Comparison of ENCODE assay signal across 35 cellular contexts in genomic region chr1:9048551-9048950, GRCh38. TPM values are rescaled to one million over a fixed set of nuclear protein-coding genes. Genes with fewer than 3 reads are reported as not detected.
"Had no signal": no experiment of that assay in that cellular context is flagged by ENCODE, and none has a peak within 500 bp of the region (broad histone marks: within the 10 kb centered on the region; RNA-seq: fewer than 3 reads in every experiment).

No MANE protein-coding gene starts in this region.

- FAIRE-seq: bronchial epithelial cell, TTC549 had no signal

- H3K36me3 ChIP-seq: ascending aorta, cardiac muscle cell had no signal

- H3K4me3 Mint-ChIP-seq: activated B cell treated with CpG ODN at 0.5 μM for 24 hours; activated CD4-positive, alpha-beta memory T cell treated with anti-CD3 and anti-CD28 coated beads for 36 hours; activated CD4-positive, alpha-beta T cell treated with anti-CD3 and anti-CD28 coated beads, Interleukin-2, amount 10 ng/mL, durations not matched to agents 24 days and 14 days; activated CD8-positive, alpha-beta T cell treated with anti-CD3 and anti-CD28 coated beads for 36 hours; activated naive CD4-positive, alpha-beta T cell treated with anti-CD3 and anti-CD28 coated beads, Interleukin-2, amount 10 ng/mL, durations not matched to agents 7 days and 5 days; activated naive CD4-positive, alpha-beta T cell treated with anti-CD3 and anti-CD28 coated beads, Interleukin-2, amount 50 U/mL, for 24 hours; activated naive CD8-positive, alpha-beta T cell; activated naive CD8-positive, alpha-beta T cell treated with anti-CD3 and anti-CD28 coated beads, Interleukin-2, amount 10 ng/mL, durations not matched to agents 7 days and 5 days; activated naive CD8-positive, alpha-beta T cell treated with anti-CD3 and anti-CD28 coated beads, Interleukin-2, amount 50 U/mL, for 24 hours; activated T-cell treated with anti-CD3 and anti-CD28 coated beads, Interleukin-2, amount 50 U/mL, for 24 hours; brain; T-helper 1 cell treated with Interleukin-12 subunit alpha and Interleukin-12 subunit beta and Interleukin-4 antibody, amounts not matched to agents 30 μg/mL and 1 μg/mL, for 36 hours; T-helper 2 cell treated with Interferon-gamma antibody and Interleukin-4, amounts not matched to agents 5 μg/mL and 100 μg/mL, for 36 hours had no signal

- H3K27me3 Mint-ChIP-seq: activated B cell treated with CpG ODN at 0.5 μM for 24 hours; activated CD8-positive, alpha-beta T cell treated with anti-CD3 and anti-CD28 coated beads for 36 hours; activated naive CD4-positive, alpha-beta T cell treated with anti-CD3 and anti-CD28 coated beads, Interleukin-2, amount 50 U/mL, for 24 hours; activated naive CD8-positive, alpha-beta T cell; activated naive CD8-positive, alpha-beta T cell treated with anti-CD3 and anti-CD28 coated beads, Interleukin-2, amount 50 U/mL, for 24 hours; brain had no signal

- H3K9me3 Mint-ChIP-seq: activated B cell treated with CpG ODN at 0.5 μM for 24 hours; activated CD4-positive, alpha-beta memory T cell treated with anti-CD3 and anti-CD28 coated beads for 36 hours; activated CD4-positive, alpha-beta T cell treated with anti-CD3 and anti-CD28 coated beads, Interleukin-2, amount 10 ng/mL, durations not matched to agents 24 days and 14 days; activated CD8-positive, alpha-beta T cell treated with anti-CD3 and anti-CD28 coated beads for 36 hours; activated naive CD4-positive, alpha-beta T cell treated with anti-CD3 and anti-CD28 coated beads, Interleukin-2, amount 10 ng/mL, durations not matched to agents 7 days and 5 days; activated naive CD4-positive, alpha-beta T cell treated with anti-CD3 and anti-CD28 coated beads, Interleukin-2, amount 50 U/mL, for 24 hours; activated naive CD8-positive, alpha-beta T cell treated with anti-CD3 and anti-CD28 coated beads, Interleukin-2, amount 10 ng/mL, durations not matched to agents 7 days and 5 days; activated naive CD8-positive, alpha-beta T cell treated with anti-CD3 and anti-CD28 coated beads, Interleukin-2, amount 50 U/mL, for 24 hours; activated T-cell treated with anti-CD3 and anti-CD28 coated beads, Interleukin-2, amount 50 U/mL, for 24 hours; activated T-helper 2 cell treated with anti-CD3 and anti-CD28 coated beads, Interferon-gamma antibody, Interleukin-2, Interleukin-4, amounts not matched to agents 10 μg/mL and 5 μg/mL and 100 μg/mL, durations not matched to agents 14 hours and 24 hours and 36 hours; T-helper 1 cell treated with Interleukin-12 subunit alpha and Interleukin-12 subunit beta and Interleukin-4 antibody, amounts not matched to agents 30 μg/mL and 1 μg/mL, for 36 hours; T-helper 2 cell treated with Interferon-gamma antibody and Interleukin-4, amounts not matched to agents 5 μg/mL and 100 μg/mL, for 36 hours had no signal

- H3K27ac Mint-ChIP-seq: activated B cell treated with CpG ODN at 0.5 μM for 24 hours; activated CD4-positive, alpha-beta memory T cell treated with anti-CD3 and anti-CD28 coated beads for 36 hours; activated CD4-positive, alpha-beta T cell treated with anti-CD3 and anti-CD28 coated beads, Interleukin-2, amount 10 ng/mL, durations not matched to agents 24 days and 14 days; activated CD8-positive, alpha-beta T cell treated with anti-CD3 and anti-CD28 coated beads for 36 hours; activated naive CD4-positive, alpha-beta T cell treated with anti-CD3 and anti-CD28 coated beads, Interleukin-2, amount 10 ng/mL, durations not matched to agents 7 days and 5 days; activated naive CD4-positive, alpha-beta T cell treated with anti-CD3 and anti-CD28 coated beads, Interleukin-2, amount 50 U/mL, for 24 hours; activated naive CD8-positive, alpha-beta T cell; activated naive CD8-positive, alpha-beta T cell treated with anti-CD3 and anti-CD28 coated beads, Interleukin-2, amount 10 ng/mL, durations not matched to agents 7 days and 5 days; activated naive CD8-positive, alpha-beta T cell treated with anti-CD3 and anti-CD28 coated beads, Interleukin-2, amount 50 U/mL, for 24 hours; activated T-cell treated with anti-CD3 and anti-CD28 coated beads, Interleukin-2, amount 50 U/mL, for 24 hours; activated T-helper 2 cell treated with anti-CD3 and anti-CD28 coated beads, Interferon-gamma antibody, Interleukin-2, Interleukin-4, amounts not matched to agents 10 μg/mL and 5 μg/mL and 100 μg/mL, durations not matched to agents 14 hours and 24 hours and 36 hours; brain; T-helper 1 cell treated with Interleukin-12 subunit alpha and Interleukin-12 subunit beta and Interleukin-4 antibody, amounts not matched to agents 30 μg/mL and 1 μg/mL, for 36 hours; T-helper 2 cell treated with Interferon-gamma antibody and Interleukin-4, amounts not matched to agents 5 μg/mL and 100 μg/mL, for 36 hours had no signal

- H3K4me1 ChIP-seq: ascending aorta had no signal

- DNase-seq: activated B cell treated with CpG ODN at 0.5 μM for 24 hours; activated CD4-positive, alpha-beta memory T cell treated with anti-CD3 and anti-CD28 coated beads for 36 hours; activated CD4-positive, alpha-beta T cell treated with anti-CD3 and anti-CD28 coated beads for 4 hours; activated CD4-positive, alpha-beta T cell treated with anti-CD3 and anti-CD28 coated beads, Interleukin-2, amount 10 ng/mL, durations not matched to agents 24 days and 14 days; activated CD4-positive, alpha-beta T cell treated with anti-CD3 and anti-CD28 coated beads, Interleukin-2, amount 50 U/mL, for 1 hour; activated CD4-positive, alpha-beta T cell treated with anti-CD3 and anti-CD28 coated beads, Interleukin-2, amount 50 U/mL, for 4 hours; activated CD4-positive, CD25-positive, alpha-beta regulatory T cell treated with anti-CD3 and anti-CD28 coated beads, Interleukin-2, amount 50 U/mL, for 72 hours; activated CD8-positive, alpha-beta memory T cell treated with anti-CD3 and anti-CD28 coated beads, Interleukin-2, amount 50 U/mL, for 4 hours; activated CD8-positive, alpha-beta T cell treated with anti-CD3 and anti-CD28 coated beads for 36 hours; activated effector memory CD4-positive, alpha-beta T cell treated with Interleukin-2 at 50 U/mL for 16 hours; activated gamma-delta T cell; activated naive CD4-positive, alpha-beta T cell treated with anti-CD3 and anti-CD28 coated beads, Interleukin-2, amount 10 ng/mL, durations not matched to agents 7 days and 5 days; activated naive CD4-positive, alpha-beta T cell treated with Interleukin-2 at 50 U/mL for 16 hours; activated naive CD8-positive, alpha-beta T cell treated with anti-CD3 and anti-CD28 coated beads, Interleukin-2, amount 10 ng/mL, durations not matched to agents 7 days and 5 days; activated naive CD8-positive, alpha-beta T cell treated with anti-CD3 and anti-CD28 coated beads, Interleukin-2, amount 50 U/mL, for 24 hours; activated T-cell treated with anti-CD3 and anti-CD28 coated beads, Interleukin-2, amount 50 U/mL, for 24 hours; activated T-cell treated with anti-CD3 and anti-CD28 coated beads, Interleukin-2, amount 50 U/mL, for 48 hours; amygdala; anterior cingulate cortex; central memory CD4-positive, alpha-beta T cell; T-helper 1 cell; T-helper 2 cell; T-helper 9 cell had no signal

- H3K27me3 ChIP-seq: ascending aorta, cardiac muscle cell had no signal

- H3K27ac ChIP-seq: ascending aorta, cardiac muscle cell, VCaP had no signal

- H3K36me3 Mint-ChIP-seq: activated CD4-positive, alpha-beta memory T cell treated with anti-CD3 and anti-CD28 coated beads for 36 hours; activated naive CD4-positive, alpha-beta T cell treated with anti-CD3 and anti-CD28 coated beads, Interleukin-2, amount 10 ng/mL, durations not matched to agents 7 days and 5 days; activated naive CD4-positive, alpha-beta T cell treated with anti-CD3 and anti-CD28 coated beads, Interleukin-2, amount 50 U/mL, for 24 hours; activated naive CD8-positive, alpha-beta T cell; activated naive CD8-positive, alpha-beta T cell treated with anti-CD3 and anti-CD28 coated beads, Interleukin-2, amount 10 ng/mL, durations not matched to agents 7 days and 5 days; brain had no signal

- H3K9me3 ChIP-seq: ascending aorta had no signal

- ATAC-seq: activated CD8-positive, alpha-beta T cell treated with anti-CD3 and anti-CD28 coated beads for 36 hours; activated naive CD8-positive, alpha-beta T cell treated with anti-CD3 and anti-CD28 coated beads, Interleukin-2, amount 50 U/mL, for 24 hours had no signal

- H3K4me3 ChIP-seq: ascending aorta, cardiac muscle cell had no signal

- H3K4me1 Mint-ChIP-seq: activated B cell treated with CpG ODN at 0.5 μM for 24 hours; activated CD4-positive, alpha-beta T cell treated with anti-CD3 and anti-CD28 coated beads, Interleukin-2, amount 10 ng/mL, durations not matched to agents 24 days and 14 days; activated naive CD4-positive, alpha-beta T cell treated with anti-CD3 and anti-CD28 coated beads, Interleukin-2, amount 10 ng/mL, durations not matched to agents 7 days and 5 days; activated naive CD4-positive, alpha-beta T cell treated with anti-CD3 and anti-CD28 coated beads, Interleukin-2, amount 50 U/mL, for 24 hours; activated naive CD8-positive, alpha-beta T cell treated with anti-CD3 and anti-CD28 coated beads, Interleukin-2, amount 10 ng/mL, durations not matched to agents 7 days and 5 days; activated naive CD8-positive, alpha-beta T cell treated with anti-CD3 and anti-CD28 coated beads, Interleukin-2, amount 50 U/mL, for 24 hours; brain had no signal

RNA-seq across cellular contexts. Expression of gene SLC2A5, which starts 20.9 kb away (rescaled TPM):
- total RNA-seq: activated CD4-positive, alpha-beta memory T cell treated with anti-CD3 and anti-CD28 coated beads for 36 hours; activated CD4-positive, alpha-beta T cell treated with anti-CD3 and anti-CD28 coated beads, Interleukin-2, amount 10 ng/mL, durations not matched to agents 24 days and 14 days; activated CD8-positive, alpha-beta memory T cell treated with anti-CD3 and anti-CD28 coated beads for 36 hours; activated CD8-positive, alpha-beta T cell treated with anti-CD3 and anti-CD28 coated beads for 36 hours; activated naive CD8-positive, alpha-beta T cell treated with anti-CD3 and anti-CD28 coated beads, Interleukin-2, amount 10 ng/mL, durations not matched to agents 7 days and 5 days; activated T-helper 2 cell treated with anti-CD3 and anti-CD28 coated beads, Interferon-gamma antibody, Interleukin-2, Interleukin-4, amounts not matched to agents 10 μg/mL and 5 μg/mL and 100 μg/mL, durations not matched to agents 14 hours and 24 hours and 36 hours; cardiac muscle cell had no signal
- polyA plus RNA-seq: cardiac muscle cell had no signal

RNA-seq across cellular contexts. Expression of gene SLC2A7, which starts 22.3 kb away (rescaled TPM):
- total RNA-seq: activated B cell treated with CpG ODN at 0.5 μM for 24 hours; activated CD4-positive, alpha-beta memory T cell treated with anti-CD3 and anti-CD28 coated beads for 36 hours; activated CD4-positive, alpha-beta T cell treated with anti-CD3 and anti-CD28 coated beads, Interleukin-2, amount 10 ng/mL, durations not matched to agents 24 days and 14 days; activated CD8-positive, alpha-beta memory T cell treated with anti-CD3 and anti-CD28 coated beads for 36 hours; activated T-helper 2 cell treated with anti-CD3 and anti-CD28 coated beads, Interferon-gamma antibody, Interleukin-2, Interleukin-4, amounts not matched to agents 10 μg/mL and 5 μg/mL and 100 μg/mL, durations not matched to agents 14 hours and 24 hours and 36 hours; ascending aorta; bronchial epithelial cell; cardiac muscle cell had no signal
- polyA plus RNA-seq: cardiac muscle cell had no signal
